In the genomic region with DNA sequence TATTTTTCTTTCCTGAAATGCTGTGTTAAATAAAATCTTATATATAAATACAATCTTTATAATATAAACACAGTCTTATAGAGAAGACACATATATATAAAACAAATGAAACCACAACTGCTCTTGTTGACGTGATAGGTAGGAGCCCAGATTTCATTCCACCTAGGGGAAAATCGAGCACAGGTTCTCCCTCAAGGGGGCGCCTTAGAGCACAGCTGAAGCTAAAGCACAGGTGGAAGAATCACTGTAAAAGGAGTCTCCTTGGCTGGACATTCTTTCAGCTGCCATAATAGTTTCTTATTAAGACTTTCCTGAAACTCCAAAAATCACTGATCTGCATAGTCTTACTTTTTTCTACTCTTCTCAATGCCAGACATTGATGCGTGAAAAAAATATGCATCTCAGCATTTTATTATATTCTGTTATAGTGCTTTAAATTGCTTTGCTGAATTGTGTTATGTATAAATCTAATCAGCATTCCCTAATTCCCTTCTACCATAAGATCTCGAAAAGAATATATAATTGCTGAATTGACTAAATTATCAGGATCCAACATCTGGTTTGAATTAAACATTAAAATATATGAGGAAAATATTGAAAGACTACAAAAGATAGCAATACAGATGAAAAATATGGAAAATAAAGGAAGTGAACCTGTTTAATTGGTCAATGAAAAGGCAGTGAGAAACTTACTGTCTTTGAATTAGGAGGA, we compare ENCODE assay signal across 9 cellular contexts. TPM values are rescaled to one million over a fixed set of nuclear protein-coding genes. Genes with fewer than 3 reads are reported as not detected.
A peak's percentile ranks its signal among the peaks of the same experiment; 100 is the strongest.
DNase-seq lines count a peak whose midpoint lies in the region; ATAC-seq, FAIRE-seq and TF ChIP-seq lines count a peak whose summit lies in the region.
"Had no signal": no experiment of that assay in that cellular context is flagged by ENCODE, and none has a peak within 500 bp of the region (broad histone marks: within the 10 kb centered on the region; RNA-seq: fewer than 3 reads in every experiment).

No MANE protein-coding gene starts in this region.

- WGBS in esophagus muscularis mucosa = 36% methylated on average over 5 of the region's 5 CpGs

- H3K27me3 ChIP-seq in foreskin keratinocyte (no peaks in the 10 kb centered on the region), esophagus muscularis mucosa (no peaks in the 10 kb centered on the region)

- no peaks in the 10 kb centered on the region for H3K9me3 Mint-ChIP-seq in activated T-helper 1 cell treated with anti-CD3 and anti-CD28 coated beads, Interleukin-12 subunit alpha, Interleukin-12 subunit beta, Interleukin-2, Interleukin-4 antibody, amounts not matched to agents 30 ng/mL and 10 ng/mL and 1 ng/mL, durations not matched to agents 14 hours and 24 hours and 36 hours

- no peaks in the 10 kb centered on the region for H3K9me3 ChIP-seq in esophagus muscularis mucosa

- TF ChIP-seq CTCF in foreskin keratinocyte (conservative IDR thresholded peaks at IDR 0.05) (peak; percentile 71), esophagus muscularis mucosa (IDR thresholded peaks at IDR 0.05) (peak in 1 of 3 experiments; percentile 38)

- TF ChIP-seq EP300 in esophagus muscularis mucosa (IDR thresholded peaks at IDR 0.05) = no peak

- no peak overlapping the region for H3K27ac Mint-ChIP-seq in activated T-helper 1 cell treated with anti-CD3 and anti-CD28 coated beads, Interleukin-12 subunit alpha, Interleukin-12 subunit beta, Interleukin-2, Interleukin-4 antibody, amounts not matched to agents 30 ng/mL and 10 ng/mL and 1 ng/mL, durations not matched to agents 14 hours and 24 hours and 36 hours

- H3K27ac ChIP-seq in foreskin keratinocyte (no peak overlapping the region), esophagus muscularis mucosa (replicated peaks in 1 of 4) (no peak overlapping the region)
- H3K27ac ChIP-seq: epithelial cell of prostate had no signal

- ATAC-seq in SK-N-SH treated with all-trans-retinoic acid at 6 μM for 48 hours (no peak), foreskin keratinocyte (peak; percentile 46), HG02763 (IDR thresholded peaks at IDR 0.05; ENCODE audit: unreplicated experiment) (no peak)

- TF ChIP-seq POLR2A in H54 (IDR thresholded peaks at IDR 0.05; ENCODE audit: low read depth, low read length) = no peak
- TF ChIP-seq POLR2A in esophagus muscularis mucosa (IDR thresholded peaks at IDR 0.05; ENCODE audit: low read depth) = no peak

- no peak for FAIRE-seq in H54 (lab: Jason Lieb, UNC)

- intact Hi-C loops in esophagus muscularis mucosa (cut with DNase I) = no loop called here
- intact Hi-C loops in activated T-helper 1 cell treated with anti-CD3 and anti-CD28 coated beads, Interleukin-12 subunit alpha, Interleukin-12 subunit beta, Interleukin-2, Interleukin-4 antibody, amounts not matched to agents 30 ng/mL and 10 ng/mL and 1 ng/mL, durations not matched to agents 14 hours and 24 hours and 36 hours (cut with micrococcal nuclease) = no loop called here

- no peaks in the 10 kb centered on the region for H3K4me1 ChIP-seq in foreskin keratinocyte
- no peaks in the 10 kb centered on the region for H3K4me1 ChIP-seq in esophagus muscularis mucosa

- DNase-seq in COR-L47 (lab: John Stamatoyannopoulos, UW) (peak; percentile 16), H54 (ENCODE audit: insufficient read length, low spot score) (peak; percentile 7), foreskin keratinocyte (peak in 1 of 2 donors; percentile 11), esophagus muscularis mucosa (ENCODE audit: extremely low spot score) (no peak)
- DNase-seq in stimulated activated CD4-positive, alpha-beta T cell treated with anti-CD3 and anti-CD28 coated beads, Interleukin-1b, Interleukin-23, amount 100 ng/mL, for 48 hours = peak; percentile 13
- DNase-seq in activated T-helper 1 cell treated with anti-CD3 and anti-CD28 coated beads, Interleukin-12 subunit alpha, Interleukin-12 subunit beta, Interleukin-2, Interleukin-4 antibody, amounts not matched to agents 30 ng/mL and 10 ng/mL and 1 ng/mL, durations not matched to agents 14 hours and 24 hours and 36 hours (ENCODE audit: low spot score) = no peak

- no peak overlapping the region for H3K4me3 Mint-ChIP-seq in activated T-helper 1 cell treated with anti-CD3 and anti-CD28 coated beads, Interleukin-12 subunit alpha, Interleukin-12 subunit beta, Interleukin-2, Interleukin-4 antibody, amounts not matched to agents 30 ng/mL and 10 ng/mL and 1 ng/mL, durations not matched to agents 14 hours and 24 hours and 36 hours

- peaks cover 3% of the 10 kb centered on the region for H3K27me3 Mint-ChIP-seq in activated T-helper 1 cell treated with anti-CD3 and anti-CD28 coated beads, Interleukin-12 subunit alpha, Interleukin-12 subunit beta, Interleukin-2, Interleukin-4 antibody, amounts not matched to agents 30 ng/mL and 10 ng/mL and 1 ng/mL, durations not matched to agents 14 hours and 24 hours and 36 hours (ENCODE audit: insufficient read depth)

- no peak overlapping the region for H3K4me3 ChIP-seq in esophagus muscularis mucosa

- no peaks in the 10 kb centered on the region for H3K4me1 Mint-ChIP-seq in activated T-helper 1 cell treated with anti-CD3 and anti-CD28 coated beads, Interleukin-12 subunit alpha, Interleukin-12 subunit beta, Interleukin-2, Interleukin-4 antibody, amounts not matched to agents 30 ng/mL and 10 ng/mL and 1 ng/mL, durations not matched to agents 14 hours and 24 hours and 36 hours (ENCODE audit: low read depth)

- no peaks in the 10 kb centered on the region for H3K36me3 Mint-ChIP-seq in activated T-helper 1 cell treated with anti-CD3 and anti-CD28 coated beads, Interleukin-12 subunit alpha, Interleukin-12 subunit beta, Interleukin-2, Interleukin-4 antibody, amounts not matched to agents 30 ng/mL and 10 ng/mL and 1 ng/mL, durations not matched to agents 14 hours and 24 hours and 36 hours (ENCODE audit: low read depth)

- no peaks in the 10 kb centered on the region for H3K36me3 ChIP-seq in esophagus muscularis mucosa

TF ChIP-seq in SK-N-SH treated with all-trans-retinoic acid at 6 μM for 48 hours, 23 proteins besides CTCF, POLR2A, EP300 and RAD21:
- TF ChIP-seq TCF4 (CRISPR knock-in tag; IDR thresholded peaks at IDR 0.05; ENCODE audit: borderline replicate concordance) (peak; percentile 62), ZC3H10 (CRISPR knock-in tag; IDR thresholded peaks at IDR 0.05) (no peak), ZNF565 (CRISPR knock-in tag; conservative IDR thresholded peaks at IDR 0.05; ENCODE audit: low read depth) (no peak), ZNF70 (CRISPR knock-in tag; IDR thresholded peaks at IDR 0.05) (no peak)

RNA-seq across cellular contexts. Expression of a gene that starts 25.5 kb away (rescaled TPM):
- total RNA-seq in foreskin keratinocyte (not detected in 2 replicates), esophagus muscularis mucosa (not detected)
- not detected in 2 replicates for polyA plus RNA-seq in foreskin keratinocyte
- not detected in 2 replicates for total RNA-seq in activated T-helper 1 cell treated with anti-CD3 and anti-CD28 coated beads, Interleukin-12 subunit alpha, Interleukin-12 subunit beta, Interleukin-2, Interleukin-4 antibody, amounts not matched to agents 30 ng/mL and 10 ng/mL and 1 ng/mL, durations not matched to agents 14 hours and 24 hours and 36 hours

Comparison
In these comparisons a context has a peak if more than half of its experiments do, and no peak if none do; other contexts are left out.
1. DNase-seq: peak in COR-L47 (single experiment), H54 (single experiment) and stimulated activated CD4-positive, alpha-beta T cell treated with anti-CD3 and anti-CD28 coated beads, Interleukin-1b, Interleukin-23, amount 100 ng/mL, for 48 hours (single experiment); none in esophagus muscularis mucosa (single experiment) and activated T-helper 1 cell treated with anti-CD3 and anti-CD28 coated beads, Interleukin-12 subunit alpha, Interleukin-12 subunit beta, Interleukin-2, Interleukin-4 antibody, amounts not matched to agents 30 ng/mL and 10 ng/mL and 1 ng/mL, durations not matched to agents 14 hours and 24 hours and 36 hours (single experiment).